ENCODE assay signal across 12 cellular contexts in the genomic region with DNA sequence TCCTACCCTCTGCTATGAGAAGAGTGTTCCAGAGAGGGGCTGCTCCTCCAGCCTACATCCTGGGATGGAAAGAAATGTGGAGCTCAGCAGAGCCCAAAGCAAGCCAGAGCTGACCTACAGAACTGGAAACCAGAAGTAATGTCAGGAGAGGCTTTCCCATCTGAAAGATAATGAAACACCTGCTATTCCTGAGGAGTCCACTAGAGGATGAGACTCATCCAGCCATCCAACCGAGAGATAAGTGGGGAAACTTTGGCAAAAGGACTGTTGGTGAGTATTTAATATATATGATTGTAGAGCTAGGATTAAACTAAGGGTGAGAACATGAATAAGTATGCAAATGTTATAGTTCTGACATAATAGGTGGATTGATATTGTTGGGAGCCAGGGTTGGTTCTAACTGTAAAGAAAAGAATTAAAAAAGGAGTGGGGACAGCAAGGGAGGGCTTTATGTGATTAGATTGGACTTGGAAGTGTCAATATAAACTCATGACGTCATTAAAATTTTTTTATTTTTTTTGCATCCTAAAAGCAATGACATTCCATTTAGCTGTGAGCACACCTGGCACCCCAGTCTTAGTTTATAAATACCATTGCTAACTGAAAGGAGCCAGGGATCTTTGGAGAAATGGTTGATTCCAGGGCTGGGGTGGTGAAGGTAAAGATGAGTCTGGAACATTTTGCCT.
DNase-seq lines count a peak whose midpoint lies in the region; ATAC-seq, FAIRE-seq and TF ChIP-seq lines count a peak whose summit lies in the region.
"Had no signal": no experiment of that assay in that cellular context is flagged by ENCODE, and none has a peak within 500 bp of the region (broad histone marks: within the 10 kb centered on the region; RNA-seq: fewer than 3 reads in every experiment).

No MANE protein-coding gene starts in this region.

- H3K4me3 ChIP-seq in GM06990 (replicated peaks; ENCODE audit: low read depth, low read length) (no peak overlapping the region), H7 (ENCODE audit: insufficient read depth, low read depth, low read length) (no peak overlapping the region), esophagus muscularis mucosa (no peak overlapping the region)

- no peaks in the 10 kb centered on the region for H3K36me3 ChIP-seq in GM06990 (ENCODE audit: control insufficient read depth, insufficient read depth, low read length)
- H3K36me3 ChIP-seq in H7 (replicated peaks; ENCODE audit: control insufficient read depth, insufficient read depth, low read length) = no peaks in the 10 kb centered on the region
- H3K36me3 ChIP-seq in esophagus muscularis mucosa = no peaks in the 10 kb centered on the region

- TF ChIP-seq CTCF in GM06990 (IDR thresholded peaks at IDR 0.05; ENCODE audit: insufficient read depth, low read length, poor library complexity, severe bottlenecking) (peak; percentile 20), esophagus muscularis mucosa (IDR thresholded peaks at IDR 0.05) (peak in 1 of 3 experiments; percentile 32)

- no peaks in the 10 kb centered on the region for H3K9me3 ChIP-seq in esophagus muscularis mucosa

- no peak for ATAC-seq in GM18517 (IDR thresholded peaks at IDR 0.05; ENCODE audit: unreplicated experiment)

- peak; percentile 27 for DNase-seq in A172 (ENCODE audit: low spot score)
- no peak for DNase-seq in GM06990 (ENCODE audit: extremely low read depth, insufficient read length)
- DNase-seq in RCC 7860 (ENCODE audit: low spot score) = no peak
- peak; percentile 34 for DNase-seq in glomerular visceral epithelial cell (ENCODE audit: extremely low spot score)
- DNase-seq in RPMI8226 = no peak
- DNase-seq in H7 = no peak
- DNase-seq in esophagus muscularis mucosa (ENCODE audit: extremely low spot score) = no peak
- DNase-seq: activated naive CD4-positive, alpha-beta T cell treated with Interleukin-2 at 50 U/mL for 16 hours; COR-L47; NCI-H1436 treated with DMSO at 0.1 percent for 48 hours; stimulated activated CD4-positive, alpha-beta T cell treated with anti-CD3 and anti-CD28 coated beads, Interleukin-4, amount 100 ng/mL, for 24 hours had no signal

- no peak for TF ChIP-seq POLR2A in esophagus muscularis mucosa (IDR thresholded peaks at IDR 0.05; ENCODE audit: low read depth)

- H3K27ac ChIP-seq in esophagus muscularis mucosa (replicated peaks in 1 of 4) = peak overlapping the region in 1 of 4 donors; percentile 47

- FAIRE-seq in RCC 7860 (lab: Jason Lieb, UNC) = peak; percentile 38

- H3K4me1 ChIP-seq in esophagus muscularis mucosa = peaks cover 33 to 44% (median 41%) of the 10 kb centered on the region in 4 donors

- intact Hi-C loops in esophagus muscularis mucosa (cut with DNase I) = no loop called here

- 78% methylated on average over 2 of the region's 2 CpGs for WGBS in esophagus muscularis mucosa

- TF ChIP-seq EP300 in esophagus muscularis mucosa (IDR thresholded peaks at IDR 0.05) = no peak

- no peaks in the 10 kb centered on the region; the same call in 1 of the 2 replicates for H3K27me3 ChIP-seq in GM06990 (replicated peaks; ENCODE audit: control insufficient read depth, insufficient read depth, low read length)
- H3K27me3 ChIP-seq in H7 (ENCODE audit: control insufficient read depth, insufficient read depth, low read length) = no peaks in the 10 kb centered on the region
- H3K27me3 ChIP-seq in esophagus muscularis mucosa = no peaks in the 10 kb centered on the region

Comparison
In these comparisons a context has a peak if more than half of its experiments do, and no peak if none do; other contexts are left out.
1. DNase-seq: peak in A172 (single experiment) and glomerular visceral epithelial cell (single experiment); none in GM06990 (single experiment), RCC 7860 (single experiment), RPMI8226 (single experiment), H7 (single experiment) and esophagus muscularis mucosa (single experiment).